12 cellular contexts compared by ENCODE assay signal in genomic region chr16:57798953-57799618, GRCh38. TPM values are rescaled to one million over a fixed set of nuclear protein-coding genes. Genes with fewer than 3 reads are reported as not detected.
DNase-seq lines count a peak whose midpoint lies in the region; ATAC-seq, FAIRE-seq and TF ChIP-seq lines count a peak whose summit lies in the region.
"Had no signal": no experiment of that assay in that cellular context is flagged by ENCODE, and none has a peak within 500 bp of the region (broad histone marks: within the 10 kb centered on the region; RNA-seq: fewer than 3 reads in every experiment).

No MANE protein-coding gene starts in this region.

- 14% methylated on average over 6 of the region's 6 CpGs for WGBS in A549 (ENCODE audit: missing lambda C conversion rate)
- WGBS in right lobe of liver (ENCODE audit: insufficient coverage, low coverage, low lambda C conversion rate, missing lambda C conversion rate), result 35% methylated on average over 4 of the region's 6 CpGs

- H3K27ac ChIP-seq in A549 (peak overlapping the region; percentile 91 to 100), RWPE1 (peak overlapping the region; percentile 90), right lobe of liver (peak overlapping the region; percentile 12 to 97 (median 71))

- DNase-seq in A549 (ENCODE audit: low read depth in 1 of 2, low spot score in 1 of 2), result no peak
- peak; percentile 21 for DNase-seq in H7
- no peak for DNase-seq in RWPE1 (ENCODE audit: low spot score)
- DNase-seq in right lobe of liver, result peak in 1 of 3 donors; percentile 17
- DNase-seq in dermis blood vessel endothelial cell, result no peak
- no peak for DNase-seq in ACHN
- no peak for DNase-seq in SK-N-DZ (ENCODE audit: low spot score)
- DNase-seq: C1 segment of cervical spinal cord; effector memory CD4-positive, alpha-beta T cell had no signal

- H3K36me3 ChIP-seq in H7 (replicated peaks; ENCODE audit: control insufficient read depth, insufficient read depth, low read length), result no peaks in the 10 kb centered on the region
- peaks cover 0 to 6% (median 3%) of the 10 kb centered on the region in 4 donors for H3K36me3 ChIP-seq in right lobe of liver

- peak; percentile 23; the same call in 1 of the 2 replicates for TF ChIP-seq POLR2A in A549 (IDR thresholded peaks at IDR 0.05; ENCODE audit: low read length)
- TF ChIP-seq POLR2A in right lobe of liver (IDR thresholded peaks at IDR 0.05), result no peak

- H3K9me3 ChIP-seq in A549, result no peaks in the 10 kb centered on the region
- no peaks in the 10 kb centered on the region for H3K9me3 ChIP-seq in right lobe of liver

- FAIRE-seq in A549 (lab: Jason Lieb, UNC), result no peak
- FAIRE-seq: GM12878 had no signal

- H3K4me1 ChIP-seq in A549, result peaks cover 50% of the 10 kb centered on the region
- H3K4me1 ChIP-seq in right lobe of liver, result peaks cover 0 to 75% (median 29%) of the 10 kb centered on the region in 4 donors

- ATAC-seq in A549, result no peak
- ATAC-seq in right lobe of liver, result no peak
- ATAC-seq in GM18873 (IDR thresholded peaks at IDR 0.05; ENCODE audit: low FRiP score, unreplicated experiment), result no peak
- ATAC-seq: GM12878, Panc1 had no signal

- H3K27me3 ChIP-seq in H7 (ENCODE audit: control insufficient read depth, insufficient read depth, low read length) (no peaks in the 10 kb centered on the region; the same call in 1 of the 2 replicates), right lobe of liver (no peaks in the 10 kb centered on the region)

- CTCF ChIA-PET in A549 (lab: Yijun Ruan, JAX), result interaction anchor here (0.6 to 15.8 kb wide), 11 partner anchors 8 to 202 kb away, joined by 3 to 164 read pairs (median 5); partner anchors contain the start of gene USB1
- CTCF ChIA-PET in RWPE1 (lab: Yijun Ruan, JAX), result interaction anchor here (0.7 kb wide), 2 partner anchors 65 to 67 kb away, joined by 3 read pairs; no protein-coding TSS in a partner anchor

- TF ChIP-seq RAD21 in A549 (conservative IDR thresholded peaks at IDR 0.05 in 1 of 2, IDR thresholded peaks at IDR 0.05 in 1 of 2), result no peak

- intact Hi-C loops in right lobe of liver (cut with DNase I), result loop anchor here in 1 of 2 donors (10.0 kb wide), 1 partner anchor 66 kb away; no protein-coding TSS in a partner anchor

- in situ Hi-C loops in ACHN (cut with HindIII; ENCODE audit: low pct_ligation_motif_present, low pct_unique_long_range_greater_than_20kb, low sequenced_read_pairs), result no loop called here

- no peak for TF ChIP-seq EP300 in A549 (IDR thresholded peaks at IDR 0.05)

- H3K4me3 ChIP-seq in A549, result peak overlapping the region; percentile 53
- no peak overlapping the region for H3K4me3 ChIP-seq in H7 (ENCODE audit: insufficient read depth, low read depth, low read length)
- peak overlapping the region in 2 of 3 donors; percentile 17 to 45 for H3K4me3 ChIP-seq in right lobe of liver
- H3K4me3 ChIP-seq: GM12878 had no signal

- TF ChIP-seq CTCF in A549 (IDR thresholded peaks at IDR 0.05) (no peak), RWPE1 (conservative IDR thresholded peaks at IDR 0.05; ENCODE audit: low read depth) (no peak), right lobe of liver (IDR thresholded peaks at IDR 0.05) (no peak)

- POLR2A ChIA-PET in A549 (lab: Yijun Ruan, JAX) (interaction anchor here (1.1 to 5.1 kb wide), 7 partner anchors 10 to 203 kb away, joined by 5 to 43 read pairs (median 6); no protein-coding TSS in a partner anchor), RWPE1 (lab: Yijun Ruan, JAX; ENCODE audit: low non-redundant PET) (interaction anchor here (0.6 kb wide), 1 partner anchor 16 kb away, joined by 3 read pairs; no protein-coding TSS in a partner anchor)

- peak overlapping the region; percentile 100 for H3K4me2 ChIP-seq in A549

TF ChIP-seq in A549, 52 proteins besides CTCF, POLR2A, EP300 and RAD21:
- TF ChIP-seq NPAS2 (CRISPR knock-in tag; IDR thresholded peaks at IDR 0.05; ENCODE audit: borderline replicate concordance), result no peak
- TF ChIP-seq GATA3 (IDR thresholded peaks at IDR 0.05; ENCODE audit: borderline replicate concordance), result 0 out of 2 replicates have a peak, but pooled peaks have one; percentile 1
TF ChIP-seq in A549: peak in this region for 1.

RNA-seq across cellular contexts. Expression of gene KIFC3, which starts 3.2 kb away (rescaled TPM):
- 127 and 128 TPM in 2 replicates for polyA plus RNA-seq in A549 (2011; rRNA removed)
- polyA plus RNA-seq in A549 (2012; cell fraction: cytosol; rRNA removed), result 236 and 291 TPM in 2 replicates
- polyA plus RNA-seq in A549 (2012; cell fraction: nucleus; rRNA removed), result 781 and 955 TPM in 2 replicates
- polyA plus RNA-seq in A549 (2017; fragmentation: RNase III; extraction: RNeasy Plus Mini Kit Qiagen cat#74134 plus additional on column Dnase treatment), result 171 to 180 TPM (median 178 TPM) in 3 replicates
- polyA minus RNA-seq in A549 (2011; rRNA and poly(A)+ RNA removed), result 225 and 333 TPM in 2 replicates
- total RNA-seq in H7 (2014; rRNA removed; shearing (Covaris generic)), result 15.9 and 20.4 TPM in 2 replicates
- total RNA-seq in right lobe of liver, result 10 to 100 TPM; 20.3 to 88.9 (median 46.4) TPM
- total RNA-seq in dermis blood vessel endothelial cell, result 58.3 and 75.4 TPM in 2 replicates
- polyA plus RNA-seq in SK-N-DZ (2014; cell fraction: cytosol; rRNA removed), result 0.64 and 0.89 TPM in 2 replicates
- 2.8 and 5.1 TPM in 2 replicates for polyA plus RNA-seq in SK-N-DZ (2014; cell fraction: nucleus; rRNA removed)
